ENCODE assay signal across 8 cellular contexts in the genomic region with DNA sequence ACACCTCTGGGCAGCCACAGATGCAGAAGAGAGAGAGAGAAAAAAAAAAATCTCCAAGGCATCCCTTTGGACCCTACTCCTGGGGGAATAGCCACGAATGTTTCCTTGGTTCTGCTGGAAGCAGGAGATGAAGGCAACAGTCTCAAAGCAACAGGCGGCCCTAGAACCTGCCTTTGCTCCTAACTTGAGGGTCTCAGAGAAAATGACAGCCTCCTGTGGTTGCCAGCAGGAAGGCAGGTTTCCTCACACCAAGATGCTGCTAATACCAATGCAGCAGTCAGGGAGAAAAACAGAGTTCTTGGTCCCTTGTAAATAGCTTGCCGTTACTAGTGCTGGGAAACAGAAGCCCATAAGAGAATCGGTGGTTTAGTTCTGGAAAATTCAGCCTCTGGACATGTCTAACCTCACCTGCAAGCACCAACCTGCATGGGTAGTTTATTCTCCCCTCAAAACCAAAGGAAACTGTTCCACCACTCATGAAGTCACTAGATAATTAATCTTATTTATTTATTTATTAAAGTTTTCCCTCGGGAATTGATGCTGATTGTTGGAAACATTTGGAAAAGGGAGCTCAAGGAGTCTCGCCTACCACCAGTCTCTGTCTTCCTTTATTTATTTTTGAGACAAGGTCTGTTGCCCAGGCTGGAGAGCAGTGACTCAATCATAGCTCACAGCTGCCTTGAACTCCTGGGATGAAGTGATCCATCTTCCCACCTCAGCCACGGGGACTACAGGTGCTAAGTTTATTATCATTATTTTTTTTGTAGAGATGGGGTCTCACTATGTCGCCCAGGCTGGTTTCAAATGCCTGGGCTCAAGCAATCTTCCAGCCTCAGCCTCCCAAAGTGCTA. TPM values are rescaled to one million over a fixed set of nuclear protein-coding genes. Genes with fewer than 3 reads are reported as not detected.
DNase-seq lines count a peak whose midpoint lies in the region; ATAC-seq and TF ChIP-seq lines count a peak whose summit lies in the region.

No MANE protein-coding gene starts in this region.

- H3K36me3 Mint-ChIP-seq in HFFc6 (ENCODE audit: low read depth) (no peaks in the 10 kb centered on the region), nephron (ENCODE audit: low read depth) (no peaks in the 10 kb centered on the region)

- H3K4me3 ChIP-seq in BLaER1 = peak overlapping the region; percentile 87
- peak overlapping the region; percentile 76 for H3K4me3 ChIP-seq in coronary artery

- H3K9ac ChIP-seq in BLaER1 = peak overlapping the region; percentile 87; the same call in 1 of the 2 replicates

- DNase-seq in HFFc6 (no peak), coronary artery (ENCODE audit: low spot score) (no peak), omental fat pad (ENCODE audit: low spot score) (no peak)

- peak overlapping the region; percentile 14; the same call in 1 of the 2 replicates for H3K4me3 Mint-ChIP-seq in HFFc6
- H3K4me3 Mint-ChIP-seq in nephron = peak overlapping the region; percentile 80 to 84 (median 84)

- ATAC-seq in HG03565 (IDR thresholded peaks at IDR 0.05; ENCODE audit: unreplicated experiment) (no peak), HG02884 (IDR thresholded peaks at IDR 0.05; ENCODE audit: unreplicated experiment) (no peak), omental fat pad (ENCODE audit: low FRiP score) (no peak), GM19035 (IDR thresholded peaks at IDR 0.05; ENCODE audit: unreplicated experiment) (no peak)

- peaks cover 79% of the 10 kb centered on the region for H3K4me1 ChIP-seq in BLaER1

- H3K9me3 Mint-ChIP-seq in HFFc6 = no peaks in the 10 kb centered on the region
- H3K9me3 Mint-ChIP-seq in nephron = no peaks in the 10 kb centered on the region

- H3K4me1 Mint-ChIP-seq in HFFc6 (ENCODE audit: low read depth) (no peaks in the 10 kb centered on the region), nephron (peaks cover 21% of the 10 kb centered on the region)

- H3K27ac ChIP-seq in BLaER1 (peak overlapping the region; percentile 85; the same call in 1 of the 2 replicates), coronary artery (peak overlapping the region in 1 of 2 donors; percentile 87)

- H3K27ac Mint-ChIP-seq in HFFc6 (no peak overlapping the region), nephron (peak overlapping the region in 1 of 3 experiments; percentile 48)

- H3K27me3 Mint-ChIP-seq in HFFc6 (ENCODE audit: insufficient read depth) (peaks cover 33% of the 10 kb centered on the region), nephron (ENCODE audit: low read depth) (peaks cover 43% of the 10 kb centered on the region)

- H3K27me3 ChIP-seq in BLaER1 = no peaks in the 10 kb centered on the region

- peak overlapping the region; percentile 96 for H3K4me2 ChIP-seq in BLaER1

- no peak for TF ChIP-seq CTCF in HFFc6 (IDR thresholded peaks at IDR 0.05)
- no peak for TF ChIP-seq CTCF in coronary artery (IDR thresholded peaks at IDR 0.05)
- TF ChIP-seq CTCF in nephron (IDR thresholded peaks at IDR 0.05; ENCODE audit: unreplicated experiment in 3 of 3) = peak in 1 of 3 experiments; percentile 9
- no peak for TF ChIP-seq CTCF in omental fat pad (IDR thresholded peaks at IDR 0.05)

- no peaks in the 10 kb centered on the region for H3K36me3 ChIP-seq in BLaER1

- H4K20me1 ChIP-seq in BLaER1 = no peaks in the 10 kb centered on the region

- H3K9me3 ChIP-seq in BLaER1 = no peaks in the 10 kb centered on the region

RNA-seq across cellular contexts. Expression of a gene that starts 0.9 kb away (rescaled TPM):
- total RNA-seq in HFFc6 (2021; fragmentation: NEBNext Ultra II Directional; extraction: Animal tissue kit (Norgen Biotek cat#: 25700)) = under 1 TPM in 5 of 6 experiments, not detected in 1; 0.03 to 0.12 (median 0.07) TPM
- 10 to 100 TPM; 39.5 to 71.0 (median 56.0) TPM for total RNA-seq in omental fat pad

Comparison
In these comparisons a context has a peak if more than half of its experiments do, and no peak if none do; other contexts are left out.
1. RNA of a gene that starts 0.9 kb away (total RNA-seq): 39.5 to 71.0 TPM in omental fat pad; 0.03 to 0.12 TPM in HFFc6; every median in the first group is over 10 times any median in the second.